Comparison of ENCODE assay signal across 8 cellular contexts in genomic region chr2:173963323-173963816, GRCh38. TPM values are rescaled to one million over a fixed set of nuclear protein-coding genes. Genes with fewer than 3 reads are reported as not detected.
A peak's percentile ranks its signal among the peaks of the same experiment; 100 is the strongest.
DNase-seq lines count a peak whose midpoint lies in the region; ATAC-seq, FAIRE-seq and TF ChIP-seq lines count a peak whose summit lies in the region.

No MANE protein-coding gene starts in this region.

- POLR2A ChIA-PET in activated CD4-positive, alpha-beta memory T cell treated with anti-CD3 and anti-CD28 coated beads for 36 hours (lab: Charles Lee), result interaction anchor here (0.6 kb wide), 1 partner anchor 50 kb away, joined by 3 read pairs; no protein-coding TSS in a partner anchor

- no peaks in the 10 kb centered on the region for H3K9me3 Mint-ChIP-seq in activated CD4-positive, alpha-beta memory T cell treated with anti-CD3 and anti-CD28 coated beads for 36 hours

- peak overlapping the region; percentile 83 to 99 (median 94) for H3K4me3 ChIP-seq in esophagus squamous epithelium

- peak overlapping the region; percentile 92 for H3K27ac Mint-ChIP-seq in activated CD4-positive, alpha-beta memory T cell treated with anti-CD3 and anti-CD28 coated beads for 36 hours

- ATAC-seq in GM18517 (IDR thresholded peaks at IDR 0.05; ENCODE audit: unreplicated experiment), result peak; percentile 35
- ATAC-seq in HG02981 (IDR thresholded peaks at IDR 0.05; ENCODE audit: unreplicated experiment), result peak; percentile 29

- no peaks in the 10 kb centered on the region for H3K27me3 Mint-ChIP-seq in activated CD4-positive, alpha-beta memory T cell treated with anti-CD3 and anti-CD28 coated beads for 36 hours

- 0 to 1% methylated on average over 7 of the region's 44 CpGs for WGBS in esophagus squamous epithelium, 2 donors

- H3K27ac ChIP-seq in C4-2B, result peak overlapping the region; percentile 100
- peak overlapping the region; percentile 98 to 100 (median 100) for H3K27ac ChIP-seq in esophagus squamous epithelium

- H3K4me1 ChIP-seq in esophagus squamous epithelium, result peaks cover 4 to 59% (median 31%) of the 10 kb centered on the region in 3 donors

- H3K27me3 ChIP-seq in esophagus squamous epithelium, result no peaks in the 10 kb centered on the region

- FAIRE-seq in frontal cortex (lab: Jason Lieb, UNC), result no peak

- peak overlapping the region; percentile 89 for H3K4me3 Mint-ChIP-seq in activated CD4-positive, alpha-beta memory T cell treated with anti-CD3 and anti-CD28 coated beads for 36 hours

- peaks cover 36% of the 10 kb centered on the region for H3K36me3 Mint-ChIP-seq in activated CD4-positive, alpha-beta memory T cell treated with anti-CD3 and anti-CD28 coated beads for 36 hours

- H3K36me3 ChIP-seq in esophagus squamous epithelium, result peaks cover 0 to 15% (median 0%) of the 10 kb centered on the region in 3 donors

- TF ChIP-seq CTCF in C4-2B (conservative IDR thresholded peaks at IDR 0.05) (peak; percentile 23), esophagus squamous epithelium (IDR thresholded peaks at IDR 0.05) (peak in 4 of 6 experiments; percentile 31 to 50 (median 44))

- H3K9me3 ChIP-seq in esophagus squamous epithelium, result no peaks in the 10 kb centered on the region

- CTCF ChIA-PET in activated CD4-positive, alpha-beta memory T cell treated with anti-CD3 and anti-CD28 coated beads for 36 hours (lab: Charles Lee), result no interaction called here

- DNase-seq in NCI-H2171 treated with DMSO at 0.1 percent for 48 hours (lab: John Stamatoyannopoulos, UW), result peak; percentile 81
- DNase-seq in activated CD4-positive, alpha-beta memory T cell treated with anti-CD3 and anti-CD28 coated beads for 36 hours, result peak; percentile 73
- DNase-seq in esophagus squamous epithelium (lab: John Stamatoyannopoulos, UW), result no peak
- peak in 35 of 56 donors; percentile 4 to 81 (median 65) for DNase-seq in nucleus accumbens (lab: John Stamatoyannopoulos, UW)
- no peak for DNase-seq in frontal cortex (ENCODE audit: low spot score in 2 of 2)

- no peak for TF ChIP-seq POLR2A in esophagus squamous epithelium (IDR thresholded peaks at IDR 0.05)

- H3K4me1 Mint-ChIP-seq in activated CD4-positive, alpha-beta memory T cell treated with anti-CD3 and anti-CD28 coated beads for 36 hours (ENCODE audit: low read depth), result peaks cover 45% of the 10 kb centered on the region

- intact Hi-C loops in activated CD4-positive, alpha-beta memory T cell treated with anti-CD3 and anti-CD28 coated beads for 36 hours (cut with micrococcal nuclease), result loop anchor here (1.0 to 5.0 kb wide), 7 partner anchors 8 to 629 kb away; no protein-coding TSS in a partner anchor
- intact Hi-C loops in esophagus squamous epithelium (cut with DNase I), result loop anchor here (10.0 kb wide), 1 partner anchor 71 kb away; no protein-coding TSS in a partner anchor

RNA-seq across cellular contexts. Expression of gene SP3, which starts 1.8 kb away (rescaled TPM):
- total RNA-seq in activated CD4-positive, alpha-beta memory T cell treated with anti-CD3 and anti-CD28 coated beads for 36 hours, result 10 to 100 TPM; 79.9 to 90.1 TPM
- total RNA-seq in esophagus squamous epithelium (10 to 100 TPM; 41.3 to 97.8 (median 67.6) TPM), frontal cortex (159 TPM)

Comparison
In these comparisons a context has a peak if more than half of its experiments do, and no peak if none do; other contexts are left out.
1. DNase-seq: peak in NCI-H2171 treated with DMSO at 0.1 percent for 48 hours (single experiment), activated CD4-positive, alpha-beta memory T cell treated with anti-CD3 and anti-CD28 coated beads for 36 hours (single experiment) and nucleus accumbens (35 of 56); none in esophagus squamous epithelium (single experiment) and frontal cortex (0 of 2).